ENCODE assay signal across 9 cellular contexts in the genomic region with DNA sequence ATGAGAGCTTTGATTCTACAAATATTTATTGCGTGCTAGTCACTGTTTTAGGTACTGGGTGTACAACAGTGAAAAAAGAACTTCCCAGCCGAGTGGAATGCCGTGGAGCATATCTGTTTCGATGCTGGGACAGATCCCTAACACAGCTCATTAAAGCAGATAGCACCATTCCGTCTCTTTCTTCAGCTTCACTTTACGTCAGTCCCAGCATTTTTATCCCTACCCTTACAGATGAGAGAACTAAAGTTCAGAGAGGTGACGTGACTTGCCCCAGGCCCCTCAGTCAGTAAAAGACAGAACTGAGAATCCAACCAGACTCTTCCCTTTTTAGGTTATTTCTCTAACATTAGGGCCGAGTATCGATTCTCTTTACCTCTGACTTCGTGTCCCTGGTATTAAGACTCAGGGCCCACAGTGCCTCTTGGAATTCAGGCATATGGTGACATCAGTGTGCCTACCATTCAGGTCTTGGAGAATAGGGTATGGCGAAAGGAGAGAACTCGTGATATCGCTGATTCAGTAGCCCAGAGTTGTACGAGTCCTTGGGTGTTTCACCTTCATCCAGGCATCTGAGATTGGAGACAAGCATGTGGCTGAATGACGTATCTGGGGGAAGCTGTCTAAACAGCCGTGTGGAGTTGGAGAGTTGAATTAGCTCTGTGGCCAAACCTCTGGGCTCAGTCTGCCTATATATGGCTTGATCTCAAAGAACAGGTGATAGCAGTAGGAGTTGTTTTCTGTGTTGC. TPM values are rescaled to one million over a fixed set of nuclear protein-coding genes. Genes with fewer than 3 reads are reported as not detected.
DNase-seq lines count a peak whose midpoint lies in the region; ATAC-seq, FAIRE-seq and TF ChIP-seq lines count a peak whose summit lies in the region.
"Had no signal": no experiment of that assay in that cellular context is flagged by ENCODE, and none has a peak within 500 bp of the region (broad histone marks: within the 10 kb centered on the region; RNA-seq: fewer than 3 reads in every experiment).

No MANE protein-coding gene starts in this region.

- no peak for FAIRE-seq in pancreas (lab: Jason Lieb, UNC)

- no peaks in the 10 kb centered on the region for H3K9me3 ChIP-seq in BLaER1
- no peaks in the 10 kb centered on the region for H3K9me3 ChIP-seq in RWPE2 (ENCODE audit: severe bottlenecking)
- H3K9me3 ChIP-seq in pancreas: no peaks in the 10 kb centered on the region

- H3K4me2 ChIP-seq in BLaER1: peak overlapping the region; percentile 81

- intact Hi-C loops in pancreas (cut with DNase I): no loop called here

- no peak overlapping the region for H3K9ac ChIP-seq in BLaER1

- ATAC-seq in RWPE2 (ENCODE audit: low read depth): peak; percentile 45
- peak; percentile 86 for ATAC-seq in foreskin keratinocyte
- ATAC-seq in pancreas: peak in 3 of 4 donors; percentile 6 to 21 (median 18)
- no peak for ATAC-seq in HG03378 (IDR thresholded peaks at IDR 0.05; ENCODE audit: unreplicated experiment)

- peaks cover 29% of the 10 kb centered on the region for H3K36me3 ChIP-seq in BLaER1
- H3K36me3 ChIP-seq in RWPE2 (ENCODE audit: low read depth): peaks cover 82% of the 10 kb centered on the region
- H3K36me3 ChIP-seq in pancreas: no peaks in the 10 kb centered on the region

- 67 to 69% methylated on average over 16 of the region's 16 CpGs for WGBS in pancreas, 2 donors

- peaks cover 85% of the 10 kb centered on the region for H3K4me1 ChIP-seq in BLaER1
- peaks cover 61% of the 10 kb centered on the region for H3K4me1 ChIP-seq in RWPE2 (ENCODE audit: insufficient read depth, poor library complexity, severe bottlenecking)
- peaks cover 35% of the 10 kb centered on the region for H3K4me1 ChIP-seq in foreskin keratinocyte
- peaks cover 60 to 72% (median 62%) of the 10 kb centered on the region in 3 donors for H3K4me1 ChIP-seq in pancreas

- H3K4me3 ChIP-seq in BLaER1 (no peak overlapping the region), RWPE2 (ENCODE audit: severe bottlenecking) (no peak overlapping the region), pancreas (no peak overlapping the region)

- TF ChIP-seq CTCF in RWPE2 (IDR thresholded peaks at IDR 0.05; ENCODE audit: poor library complexity, severe bottlenecking): no peak
- TF ChIP-seq CTCF in foreskin keratinocyte (conservative IDR thresholded peaks at IDR 0.05): no peak
- TF ChIP-seq CTCF in pancreas (IDR thresholded peaks at IDR 0.05): no peak

- H3K27me3 ChIP-seq in BLaER1: no peaks in the 10 kb centered on the region
- H3K27me3 ChIP-seq in RWPE2 (ENCODE audit: insufficient read depth, poor library complexity, severe bottlenecking): no peaks in the 10 kb centered on the region
- no peaks in the 10 kb centered on the region for H3K27me3 ChIP-seq in foreskin keratinocyte
- no peaks in the 10 kb centered on the region for H3K27me3 ChIP-seq in pancreas

- H3K27ac ChIP-seq in BLaER1: peak overlapping the region; percentile 39
- peak overlapping the region; percentile 99 for H3K27ac ChIP-seq in RWPE2 (ENCODE audit: poor library complexity, severe bottlenecking)
- H3K27ac ChIP-seq in foreskin keratinocyte: peak overlapping the region; percentile 97
- peak overlapping the region in 2 of 4 donors; percentile 9 to 68 for H3K27ac ChIP-seq in pancreas
- H3K27ac ChIP-seq: C4-2B had no signal

- peaks cover 57% of the 10 kb centered on the region for H4K20me1 ChIP-seq in BLaER1

- DNase-seq in RWPE2 (ENCODE audit: low spot score) (no peak), foreskin keratinocyte (peak; percentile 99 to 100), pancreas (no peak), NCI-H82 (lab: John Stamatoyannopoulos, UW) (no peak), pons (ENCODE audit: low spot score) (no peak), retina (no peak)

RNA-seq across cellular contexts. Expression of gene ACTN4, which starts 27.1 kb away (rescaled TPM):
- total RNA-seq in foreskin keratinocyte: 499 and 534 TPM in 2 replicates
- 532 and 546 TPM in 2 replicates for polyA plus RNA-seq in foreskin keratinocyte
- total RNA-seq in pancreas: 100 to 1,000 TPM; 137 to 284 (median 189) TPM
- polyA plus RNA-seq in pancreas: 100 to 1,000 TPM in 1 of 2 donors, 10 to 100 TPM in 1; 98.2 to 195 TPM

RNA-seq across cellular contexts. Expression of gene EIF3K, which starts 55.6 kb away (rescaled TPM):
- total RNA-seq in foreskin keratinocyte (273 and 286 TPM in 2 replicates), pancreas (100 to 1,000 TPM in 5 of 6 donors, 10 to 100 TPM in 1; 93.5 to 140 (median 131) TPM)
- polyA plus RNA-seq in foreskin keratinocyte (377 and 390 TPM in 2 replicates), pancreas (100 to 1,000 TPM; 107 to 162 TPM)

RNA-seq across cellular contexts. Expression of gene MAP4K1, which starts 56.8 kb away (rescaled TPM):
- 0.21 TPM in 1 of 2 replicates, not detected in the other for total RNA-seq in foreskin keratinocyte
- polyA plus RNA-seq in foreskin keratinocyte: 0.12 and 0.28 TPM in 2 replicates
- total RNA-seq in pancreas: 1 to 10 TPM in 5 of 6 donors, under 1 TPM in 1; 0.79 to 3.8 (median 2.6) TPM
- polyA plus RNA-seq in pancreas: 10 to 100 TPM in 1 of 2 donors, 1 to 10 TPM in 1; 2.6 to 43.4 TPM

Comparison
In these comparisons a context has a peak if more than half of its experiments do, and no peak if none do; other contexts are left out.
1. DNase-seq: peak in foreskin keratinocyte (2 of 2); none in RWPE2 (single experiment), pancreas (0 of 6), NCI-H82 (single experiment), pons (single experiment) and retina (single experiment).